Comparison of ENCODE assay signal across 26 cellular contexts in genomic region chr11:71249301-71249700, GRCh38. TPM values are rescaled to one million over a fixed set of nuclear protein-coding genes. Genes with fewer than 3 reads are reported as not detected.
A peak's percentile ranks its signal among the peaks of the same experiment; 100 is the strongest.
DNase-seq lines count a peak whose midpoint lies in the region; ATAC-seq and TF ChIP-seq lines count a peak whose summit lies in the region.
"Had no signal": no experiment of that assay in that cellular context is flagged by ENCODE, and none has a peak within 500 bp of the region (broad histone marks: within the 10 kb centered on the region; RNA-seq: fewer than 3 reads in every experiment).

No MANE protein-coding gene starts in this region.

- 69 to 70% methylated on average over 6 of the region's 6 CpGs for WGBS in heart right ventricle, 2 donors

- H3K4me2 ChIP-seq in osteoblast (ENCODE audit: insufficient read depth, low read length), result no peak overlapping the region

- no peak overlapping the region for H2AFZ ChIP-seq in osteoblast (ENCODE audit: low read length)

- DNase-seq in activated effector memory CD4-positive, alpha-beta T cell treated with anti-CD3 and anti-CD28 coated beads, Interleukin-2, amount 50 U/mL, for 16 hours, result peak; percentile 56
- no peak for DNase-seq in activated effector memory CD4-positive, alpha-beta T cell treated with Interleukin-2 at 50 U/mL for 16 hours
- DNase-seq in epithelial cell of proximal tubule (ENCODE audit: low read depth), result no peak
- DNase-seq in osteoblast (ENCODE audit: insufficient read length, low spot score, missing footprints), result peak; percentile 78
- no peak for DNase-seq in heart right ventricle
- no peak for DNase-seq in NCI-H1105 treated with DMSO at 0.1 percent for 48 hours (lab: John Stamatoyannopoulos, UW)
- DNase-seq: activated CD8-positive, alpha-beta T cell treated with anti-CD3 and anti-CD28 coated beads, Interleukin-2, amount 10 ng/mL, durations not matched to agents 7 days and 5 days; activated naive CD4-positive, alpha-beta T cell treated with anti-CD3 and anti-CD28 coated beads, Interleukin-2, amount 50 U/mL, for 16 hours; HCEC 1CT; Karpas-422; left ventricle myocardium inferior; NCI-H2029; NCI-H526; PC-3; stimulated activated CD8-positive, alpha-beta memory T cell treated with anti-CD3 and anti-CD28 coated beads, Interleukin-4, amount 100 ng/mL, for 48 hours; T-helper 17 cell had no signal

- H3K36me3 ChIP-seq in osteoblast (ENCODE audit: insufficient read depth, low read length) (no peaks in the 10 kb centered on the region), heart right ventricle (no peaks in the 10 kb centered on the region)
- H3K36me3 ChIP-seq: gastroesophageal sphincter, left ventricle myocardium inferior, right lobe of liver, transverse colon had no signal

- TF ChIP-seq CTCF in epithelial cell of proximal tubule (conservative IDR thresholded peaks at IDR 0.05; ENCODE audit: low read depth, low read length) (no peak), osteoblast (IDR thresholded peaks at IDR 0.05; ENCODE audit: extremely low read depth, low read depth, low read length) (no peak), heart right ventricle (IDR thresholded peaks at IDR 0.05) (no peak)

- H3K4me1 ChIP-seq in osteoblast (ENCODE audit: insufficient read depth, low read length) (peaks cover 11% of the 10 kb centered on the region), heart right ventricle (peaks cover 4 to 23% (median 12%) of the 10 kb centered on the region in 9 donors)

- H3K9me3 ChIP-seq in osteoblast (ENCODE audit: low read depth, low read length) (no peaks in the 10 kb centered on the region), heart right ventricle (no peaks in the 10 kb centered on the region)
- H3K9me3 ChIP-seq: body of pancreas, gastroesophageal sphincter, left ventricle myocardium inferior, right lobe of liver, transverse colon had no signal

- H3K79me2 ChIP-seq in osteoblast (ENCODE audit: insufficient read depth, low read length), result no peaks in the 10 kb centered on the region

- H3K4me3 ChIP-seq in epithelial cell of proximal tubule (ENCODE audit: low read depth, low read length) (peak overlapping the region; percentile 96), osteoblast (ENCODE audit: insufficient read depth, low read length) (no peak overlapping the region), heart right ventricle (no peak overlapping the region)
- H3K4me3 ChIP-seq: body of pancreas, dorsolateral prefrontal cortex, gastroesophageal sphincter, left ventricle myocardium inferior, right lobe of liver, SK-N-MC, transverse colon had no signal

- H3K27me3 ChIP-seq in osteoblast (ENCODE audit: insufficient read depth, low read length) (peaks cover 19% of the 10 kb centered on the region), heart right ventricle (peaks cover 17 to 99% (median 91%) of the 10 kb centered on the region in 7 donors)
- H3K27me3 ChIP-seq: body of pancreas, right lobe of liver had no signal

- ATAC-seq in HG03175 (IDR thresholded peaks at IDR 0.05; ENCODE audit: unreplicated experiment), result no peak
- no peak for ATAC-seq in heart right ventricle
- ATAC-seq in GM18909 (IDR thresholded peaks at IDR 0.05; ENCODE audit: poor library complexity, unreplicated experiment), result no peak
- ATAC-seq: activated CD8-positive, alpha-beta T cell treated with anti-CD3 and anti-CD28 coated beads, Interleukin-2, amount 10 ng/mL, durations not matched to agents 7 days and 5 days; body of pancreas; gastroesophageal sphincter; PC-3; right lobe of liver; T-helper 17 cell had no signal

- H3K27ac ChIP-seq in osteoblast (ENCODE audit: low read depth, low read length) (no peak overlapping the region), heart right ventricle (no peak overlapping the region)
- H3K27ac ChIP-seq: dorsolateral prefrontal cortex, gastroesophageal sphincter, left ventricle myocardium inferior, right lobe of liver, SK-N-MC, transverse colon had no signal

- peaks cover 6% of the 10 kb centered on the region for H4K20me1 ChIP-seq in osteoblast (ENCODE audit: insufficient read depth, low read length)

- intact Hi-C loops in heart right ventricle (cut with DNase I), result no loop called here

RNA-seq across cellular contexts. Expression of gene SHANK2, which starts 3.1 kb away (rescaled TPM):
- 9.5 and 10.9 TPM in 2 replicates for total RNA-seq in epithelial cell of proximal tubule
- 2.5 and 3.5 TPM in 2 replicates for total RNA-seq in osteoblast
- under 1 TPM in 8 of 10 donors, not detected in 2; 0.06 to 0.71 (median 0.56) TPM for total RNA-seq in heart right ventricle
- under 1 TPM; under 0.01 to 0.07 TPM for polyA plus RNA-seq in heart right ventricle
- total RNA-seq: activated CD8-positive, alpha-beta T cell treated with anti-CD3 and anti-CD28 coated beads, Interleukin-2, amount 10 ng/mL, durations not matched to agents 7 days and 5 days; endothelial cell of umbilical vein had no signal
- polyA plus RNA-seq: CD14-positive monocyte, endothelial cell of umbilical vein had no signal

Comparison
In these comparisons a context has a peak if more than half of its experiments do, and no peak if none do; other contexts are left out.
1. DNase-seq: peak in activated effector memory CD4-positive, alpha-beta T cell treated with anti-CD3 and anti-CD28 coated beads, Interleukin-2, amount 50 U/mL, for 16 hours (single experiment) and osteoblast (single experiment); none in activated effector memory CD4-positive, alpha-beta T cell treated with Interleukin-2 at 50 U/mL for 16 hours (single experiment), epithelial cell of proximal tubule (single experiment), heart right ventricle (0 of 2) and NCI-H1105 treated with DMSO at 0.1 percent for 48 hours (single experiment).